In the genomic region with DNA sequence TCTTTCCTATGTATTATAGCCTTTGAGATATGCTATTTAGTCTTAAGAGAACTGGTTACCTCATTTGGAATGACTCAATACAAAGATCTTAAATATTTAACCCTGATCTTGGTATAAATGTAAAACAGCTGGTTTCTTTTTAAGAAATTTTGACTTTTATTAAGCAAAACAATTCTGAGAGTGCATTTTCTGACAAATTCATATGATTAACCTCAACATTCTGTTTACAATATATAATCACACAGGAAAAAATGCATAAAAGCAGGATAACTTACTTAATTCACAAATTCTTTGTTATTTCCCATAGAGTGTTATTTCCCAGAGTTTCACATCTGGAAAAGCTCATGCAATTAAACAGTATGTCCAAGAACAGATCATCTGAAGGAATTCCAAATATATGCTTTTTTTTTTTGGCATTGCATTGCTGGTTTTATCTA, we compare ENCODE assay signal across 24 cellular contexts.
DNase-seq lines count a peak whose midpoint lies in the region; ATAC-seq and TF ChIP-seq lines count a peak whose summit lies in the region.
"Had no signal": no experiment of that assay in that cellular context is flagged by ENCODE, and none has a peak within 500 bp of the region (broad histone marks: within the 10 kb centered on the region; RNA-seq: fewer than 3 reads in every experiment).

No MANE protein-coding gene starts in this region.

- H3K36me3 Mint-ChIP-seq in HFFc6 (ENCODE audit: low read depth) (peaks cover 6% of the 10 kb centered on the region; the same call in 1 of the 2 replicates), chondrocyte (ENCODE audit: low read depth) (no peaks in the 10 kb centered on the region)
- H3K36me3 Mint-ChIP-seq in naive thymus-derived CD8-positive, alpha-beta T cell: no peaks in the 10 kb centered on the region
- H3K36me3 Mint-ChIP-seq: naive thymus-derived CD4-positive, alpha-beta T cell had no signal

- H3K4me1 Mint-ChIP-seq in HFFc6 (ENCODE audit: low read depth) (peaks cover 82% of the 10 kb centered on the region), chondrocyte (ENCODE audit: low read depth) (peaks cover 39% of the 10 kb centered on the region)
- H3K4me1 Mint-ChIP-seq in naive thymus-derived CD8-positive, alpha-beta T cell: no peaks in the 10 kb centered on the region
- H3K4me1 Mint-ChIP-seq: activated naive CD8-positive, alpha-beta T cell treated with anti-CD3 and anti-CD28 coated beads, Interleukin-2, amount 50 U/mL, for 24 hours; naive thymus-derived CD4-positive, alpha-beta T cell had no signal

- no peaks in the 10 kb centered on the region for H3K9me3 Mint-ChIP-seq in HFFc6
- H3K9me3 Mint-ChIP-seq in chondrocyte (ENCODE audit: low read depth): no peaks in the 10 kb centered on the region
- H3K9me3 Mint-ChIP-seq in naive thymus-derived CD8-positive, alpha-beta T cell: no peaks in the 10 kb centered on the region
- H3K9me3 Mint-ChIP-seq: activated naive CD8-positive, alpha-beta T cell treated with anti-CD3 and anti-CD28 coated beads, Interleukin-2, amount 50 U/mL, for 24 hours; CD4-positive, alpha-beta T cell had no signal

- H3K4me3 ChIP-seq in AG04450 (ENCODE audit: low read depth, low read length): no peak overlapping the region
- H3K4me3 ChIP-seq: heart right ventricle, upper lobe of right lung had no signal

- no peaks in the 10 kb centered on the region for H3K9me3 ChIP-seq in AG04450 (ENCODE audit: control insufficient read depth, insufficient read depth, low read length)
- H3K9me3 ChIP-seq: heart right ventricle, upper lobe of right lung had no signal

- H3K27ac ChIP-seq in AG04450 (ENCODE audit: low read depth, low read length): peak overlapping the region; percentile 71
- H3K27ac ChIP-seq: upper lobe of right lung had no signal

- no peaks in the 10 kb centered on the region for H3K27me3 ChIP-seq in AG04450 (ENCODE audit: control insufficient read depth, insufficient read depth, low read length)
- H3K27me3 ChIP-seq: heart right ventricle, upper lobe of right lung had no signal

- DNase-seq in AG04450 (ENCODE audit: low read depth, low spot score) (peak; percentile 77), HFFc6 (peak; percentile 35), chondrocyte (ENCODE audit: low spot score) (no peak), iris pigment epithelial cell (ENCODE audit: low read depth) (peak; percentile 44), hepatic stellate cell (ENCODE audit: low spot score) (no peak), D341Med (ENCODE audit: low spot score) (no peak)
- DNase-seq in naive thymus-derived CD8-positive, alpha-beta T cell: no peak
- DNase-seq: activated CD4-positive, alpha-beta T cell treated with anti-CD3 and anti-CD28 coated beads, Interleukin-2, amount 50 U/mL, for 1 hour; activated CD8-positive, alpha-beta memory T cell treated with anti-CD3 and anti-CD28 coated beads, Interleukin-2, amount 50 U/mL, for 4 hours; activated effector memory CD4-positive, alpha-beta T cell treated with Interleukin-2 at 50 U/mL for 16 hours; activated naive CD8-positive, alpha-beta T cell treated with anti-CD3 and anti-CD28 coated beads, Interleukin-2, amount 50 U/mL, for 24 hours; caudate nucleus; CD4-positive, alpha-beta T cell; DMS79 treated with DMSO at 0.1 percent for 48 hours; heart right ventricle; Karpas-422; naive thymus-derived CD4-positive, alpha-beta T cell; NCI-H1092; NCI-H2081; NCI-H446 treated with DMSO at 0.1 percent for 48 hours; stimulated activated CD4-positive, alpha-beta T cell treated with anti-CD3 and anti-CD28 coated beads, Interleukin-4, amount 100 ng/mL, for 24 hours; upper lobe of right lung had no signal

- TF ChIP-seq CTCF in AG04450 (IDR thresholded peaks at IDR 0.05; ENCODE audit: low read depth, low read length): no peak
- TF ChIP-seq CTCF in HFFc6 (IDR thresholded peaks at IDR 0.05): no peak
- TF ChIP-seq CTCF in chondrocyte (IDR thresholded peaks at IDR 0.05): no peak

- CTCF ChIA-PET in AG04450 (lab: Charles Lee): interaction anchor here (0.6 to 2.6 kb wide), 2 partner anchors 400 to 476 kb away, joined by 5 to 14 read pairs; a partner anchor contains a TSS

- peak overlapping the region; percentile 89 for H3K27ac Mint-ChIP-seq in HFFc6
- H3K27ac Mint-ChIP-seq in chondrocyte (ENCODE audit: unreplicated experiment): peak overlapping the region; percentile 73
- no peak overlapping the region for H3K27ac Mint-ChIP-seq in naive thymus-derived CD8-positive, alpha-beta T cell
- H3K27ac Mint-ChIP-seq: activated naive CD8-positive, alpha-beta T cell treated with anti-CD3 and anti-CD28 coated beads, Interleukin-2, amount 50 U/mL, for 24 hours; CD4-positive, alpha-beta T cell; naive thymus-derived CD4-positive, alpha-beta T cell had no signal

- H3K27me3 Mint-ChIP-seq in HFFc6 (ENCODE audit: insufficient read depth) (no peaks in the 10 kb centered on the region; the same call in 1 of the 2 replicates), chondrocyte (ENCODE audit: low read depth) (no peaks in the 10 kb centered on the region)
- H3K27me3 Mint-ChIP-seq in naive thymus-derived CD8-positive, alpha-beta T cell: peaks cover 0 to 12% (median 3%) of the 10 kb centered on the region in 5 donors

- H3K4me3 Mint-ChIP-seq in HFFc6 (no peak overlapping the region), chondrocyte (ENCODE audit: unreplicated experiment) (no peak overlapping the region)
- H3K4me3 Mint-ChIP-seq in naive thymus-derived CD8-positive, alpha-beta T cell: no peak overlapping the region
- H3K4me3 Mint-ChIP-seq: activated naive CD8-positive, alpha-beta T cell treated with anti-CD3 and anti-CD28 coated beads, Interleukin-2, amount 50 U/mL, for 24 hours; CD4-positive, alpha-beta T cell; naive thymus-derived CD4-positive, alpha-beta T cell had no signal

- ATAC-seq in naive thymus-derived CD8-positive, alpha-beta T cell: no peak
- no peak for ATAC-seq in HG03108 (IDR thresholded peaks at IDR 0.05; ENCODE audit: unreplicated experiment)
- ATAC-seq: activated naive CD8-positive, alpha-beta T cell treated with anti-CD3 and anti-CD28 coated beads, Interleukin-2, amount 50 U/mL, for 24 hours; esophagus mucosa; naive thymus-derived CD4-positive, alpha-beta T cell; upper lobe of right lung had no signal

- POLR2A ChIA-PET in AG04450 (lab: Yijun Ruan, JAX): interaction anchor here (0.7 to 4.8 kb wide), 7 partner anchors 8 to 403 kb away, joined by 4 to 55 read pairs (median 6); a partner anchor contains a TSS
- POLR2A ChIA-PET in naive thymus-derived CD8-positive, alpha-beta T cell (lab: Charles Lee): no interaction called here

Comparison
In these comparisons a context has a peak if more than half of its experiments do, and no peak if none do; other contexts are left out.
1. DNase-seq: peak in AG04450 (single experiment), HFFc6 (single experiment) and iris pigment epithelial cell (single experiment); none in chondrocyte (single experiment), naive thymus-derived CD8-positive, alpha-beta T cell (0 of 10), hepatic stellate cell (single experiment) and D341Med (single experiment).
2. H3K27ac Mint-ChIP-seq: peak in HFFc6 (single experiment) and chondrocyte (single experiment); none in naive thymus-derived CD8-positive, alpha-beta T cell (0 of 10).